10 cellular contexts compared by ENCODE assay signal in genomic region chr4:675980-676870, GRCh38. TPM values are rescaled to one million over a fixed set of nuclear protein-coding genes. Genes with fewer than 3 reads are reported as not detected.
DNase-seq lines count a peak whose midpoint lies in the region; ATAC-seq, FAIRE-seq and TF ChIP-seq lines count a peak whose summit lies in the region.
"Had no signal": no experiment of that assay in that cellular context is flagged by ENCODE, and none has a peak within 500 bp of the region (broad histone marks: within the 10 kb centered on the region; RNA-seq: fewer than 3 reads in every experiment).

No MANE protein-coding gene starts in this region.

- peak; percentile 76 for DNase-seq in GM12892 (ENCODE audit: insufficient read length)
- DNase-seq in Panc1 (ENCODE audit: low read depth, low spot score), result no peak
- DNase-seq in naive thymus-derived CD8-positive, alpha-beta T cell, result no peak
- no peak for DNase-seq in urothelium cell line (ENCODE audit: low spot score)
- DNase-seq in NCI-H2081 treated with DMSO at 0.1 percent for 48 hours (lab: John Stamatoyannopoulos, UW), result no peak
- DNase-seq in NCI-H1930 (lab: John Stamatoyannopoulos, UW), result no peak
- DNase-seq: stomach had no signal

- H3K4me3 ChIP-seq in Panc1 (ENCODE audit: low read depth in 2 of 2, low read length in 2 of 2), result no peak overlapping the region

- no peaks in the 10 kb centered on the region for H3K9me3 Mint-ChIP-seq in naive thymus-derived CD8-positive, alpha-beta T cell

- H3K36me3 Mint-ChIP-seq in naive thymus-derived CD8-positive, alpha-beta T cell, result peaks cover 0 to 20% (median 3%) of the 10 kb centered on the region in 3 donors

- FAIRE-seq in GM12892 (lab: Jason Lieb, UNC) (peak; percentile 91), urothelium cell line (lab: Jason Lieb, UNC) (no peak)

- H3K27ac ChIP-seq in Panc1 (ENCODE audit: low read length), result no peak overlapping the region

- H3K9me3 ChIP-seq in Panc1 (ENCODE audit: control insufficient read depth, insufficient read depth, low read depth, low read length), result no peaks in the 10 kb centered on the region
- H3K9me3 ChIP-seq: heart left ventricle, stomach had no signal

- intact Hi-C loops in Panc1 (cut with micrococcal nuclease; ENCODE audit: unreplicated experiment), result no loop called here

- H3K4me1 Mint-ChIP-seq in naive thymus-derived CD8-positive, alpha-beta T cell, result peaks cover 4 to 32% (median 19%) of the 10 kb centered on the region in 4 donors

- no peak for TF ChIP-seq CTCF in Panc1 (IDR thresholded peaks at IDR 0.05)

- H3K36me3 ChIP-seq in Panc1 (ENCODE audit: control insufficient read depth, insufficient read depth, low read length), result peaks cover 10% of the 10 kb centered on the region

- TSS peak; percentile 74 for BruUV-seq in Panc1 (replicated peaks; lab: Mats Ljungman, UMichigan)

- CTCF ChIA-PET in Panc1 (lab: Charles Lee), result interaction anchor here (0.6 kb wide), 1 partner anchor 1344 kb away, joined by 5 read pairs; no protein-coding TSS in a partner anchor

- peak overlapping the region in 7 of 10 donors; percentile 41 to 91 (median 70) for H3K4me3 Mint-ChIP-seq in naive thymus-derived CD8-positive, alpha-beta T cell

- ATAC-seq in GM21576 (IDR thresholded peaks at IDR 0.05; ENCODE audit: unreplicated experiment) (peak; percentile 32), Panc1 (no peak), HG03175 (IDR thresholded peaks at IDR 0.05; ENCODE audit: unreplicated experiment) (no peak)
- ATAC-seq in naive thymus-derived CD8-positive, alpha-beta T cell, result no peak
- ATAC-seq: heart left ventricle had no signal

- peak overlapping the region in 8 of 10 donors; percentile 58 to 94 (median 75) for H3K27ac Mint-ChIP-seq in naive thymus-derived CD8-positive, alpha-beta T cell

- TF ChIP-seq POLR2A in GM12892 (IDR thresholded peaks at IDR 0.05; ENCODE audit: low read depth, low read length), result peak; percentile 42

- in situ Hi-C loops in Panc1 (cut with HindIII; ENCODE audit: low pct_unique_long_range_greater_than_20kb, low sequenced_read_pairs), result no loop called here

- POLR2A ChIA-PET in Panc1 (lab: Charles Lee), result no interaction called here
- POLR2A ChIA-PET in naive thymus-derived CD8-positive, alpha-beta T cell (lab: Charles Lee), result interaction anchor here (0.9 to 1.4 kb wide), 2 partner anchors 12 to 16 kb away, joined by 3 to 6 read pairs; no protein-coding TSS in a partner anchor

- peaks cover 8% of the 10 kb centered on the region for H3K4me1 ChIP-seq in Panc1 (ENCODE audit: control insufficient read depth, insufficient read depth, low read length)

- H3K27me3 Mint-ChIP-seq in naive thymus-derived CD8-positive, alpha-beta T cell, result no peaks in the 10 kb centered on the region

- no peaks in the 10 kb centered on the region for H3K27me3 ChIP-seq in Panc1 (ENCODE audit: control insufficient read depth, insufficient read depth, low read length)
- H3K27me3 ChIP-seq: heart left ventricle had no signal

RNA-seq across cellular contexts. Expression of gene MYL5, which starts 1.9 kb away (rescaled TPM):
- 14.0 TPM for polyA plus RNA-seq in GM12892 (2012; ENCODE audit: missing spikeins)
- total RNA-seq in Panc1 (2021; ENCODE audit: unreplicated experiment), result 12.0 TPM
- 14.5 TPM for polyA plus RNA-seq in Panc1 (2012; ENCODE audit: insufficient read length)
- total RNA-seq in naive thymus-derived CD8-positive, alpha-beta T cell, result 10 to 100 TPM; 34.9 to 35.6 TPM
- polyA plus RNA-seq in naive thymus-derived CD8-positive, alpha-beta T cell, result 10 to 100 TPM in 1 of 3 donors, 1 to 10 TPM in 2; 3.1 to 13.9 (median 7.5) TPM

RNA-seq across cellular contexts. Expression of gene ATP5ME, which starts 2.1 kb away (rescaled TPM):
- 693 TPM for polyA plus RNA-seq in GM12892 (2012; ENCODE audit: missing spikeins)
- 257 TPM for total RNA-seq in Panc1 (2021; ENCODE audit: unreplicated experiment)
- polyA plus RNA-seq in Panc1 (2012; ENCODE audit: insufficient read length), result 535 TPM
- total RNA-seq in naive thymus-derived CD8-positive, alpha-beta T cell, result 100 to 1,000 TPM; 146 to 155 TPM
- 100 to 1,000 TPM; 420 to 468 (median 462) TPM for polyA plus RNA-seq in naive thymus-derived CD8-positive, alpha-beta T cell

RNA-seq across cellular contexts. Expression of gene SLC49A3, which starts 12.7 kb away (rescaled TPM):
- polyA plus RNA-seq in GM12892 (2012; ENCODE audit: missing spikeins), result not detected
- 0.62 TPM for total RNA-seq in Panc1 (2021; ENCODE audit: unreplicated experiment)
- 0.59 TPM for polyA plus RNA-seq in Panc1 (2012; ENCODE audit: insufficient read length)
- 1 to 10 TPM; 2.0 to 3.7 TPM for total RNA-seq in naive thymus-derived CD8-positive, alpha-beta T cell
- polyA plus RNA-seq in naive thymus-derived CD8-positive, alpha-beta T cell, result under 1 TPM in 2 of 3 donors, not detected in 1; 0.30 to 0.38 TPM

RNA-seq across cellular contexts. Expression of gene PCGF3, which starts 29.4 kb away (rescaled TPM):
- 23.3 TPM for polyA plus RNA-seq in GM12892 (2012; ENCODE audit: missing spikeins)
- total RNA-seq in Panc1 (2021; ENCODE audit: unreplicated experiment), result 44.6 TPM
- 65.6 TPM for polyA plus RNA-seq in Panc1 (2012; ENCODE audit: insufficient read length)
- 10 to 100 TPM; 45.6 to 49.3 TPM for total RNA-seq in naive thymus-derived CD8-positive, alpha-beta T cell
- polyA plus RNA-seq in naive thymus-derived CD8-positive, alpha-beta T cell, result 1 to 10 TPM; 3.4 to 4.4 (median 3.9) TPM

RNA-seq across cellular contexts. Expression of gene PDE6B, which starts 50.9 kb away (rescaled TPM):
- polyA plus RNA-seq in GM12892 (2012; ENCODE audit: missing spikeins), result 1.0 TPM
- total RNA-seq in Panc1 (2021; ENCODE audit: unreplicated experiment), result 6.5 TPM
- 16.7 TPM for polyA plus RNA-seq in Panc1 (2012; ENCODE audit: insufficient read length)
- 10 to 100 TPM; 20.7 to 24.7 TPM for total RNA-seq in naive thymus-derived CD8-positive, alpha-beta T cell
- polyA plus RNA-seq in naive thymus-derived CD8-positive, alpha-beta T cell, result 10 to 100 TPM; 21.5 to 26.3 (median 25.4) TPM
